29 cellular contexts compared by ENCODE assay signal in genomic region chrX:1118572-1119199, GRCh38.
"Had no signal": no experiment of that assay in that cellular context is flagged by ENCODE, and none has a peak within 500 bp of the region (broad histone marks: within the 10 kb centered on the region; RNA-seq: fewer than 3 reads in every experiment).

No MANE protein-coding gene starts in this region.

- H3K4me3 Mint-ChIP-seq: activated CD4-positive, alpha-beta T cell treated with anti-CD3 and anti-CD28 coated beads, Interleukin-2, amount 10 ng/mL, durations not matched to agents 24 days and 14 days; activated CD8-positive, alpha-beta memory T cell treated with anti-CD3 and anti-CD28 coated beads, Interleukin-2, amount 10 ng/mL, durations not matched to agents 7 days and 5 days; activated naive CD8-positive, alpha-beta T cell treated with anti-CD3 and anti-CD28 coated beads, Interleukin-2, amount 10 ng/mL, durations not matched to agents 7 days and 5 days had no signal

- ATAC-seq: activated CD8-positive, alpha-beta memory T cell treated with anti-CD3 and anti-CD28 coated beads, Interleukin-2, amount 10 ng/mL, durations not matched to agents 7 days and 5 days; PC-3 had no signal

- H3K36me3 Mint-ChIP-seq: activated CD8-positive, alpha-beta memory T cell treated with anti-CD3 and anti-CD28 coated beads, Interleukin-2, amount 10 ng/mL, durations not matched to agents 7 days and 5 days; activated naive CD8-positive, alpha-beta T cell treated with anti-CD3 and anti-CD28 coated beads, Interleukin-2, amount 10 ng/mL, durations not matched to agents 7 days and 5 days had no signal

- H3K36me3 ChIP-seq: ascending aorta, cardiac muscle cell, MG63, Peyer's patch, SJSA1, WERI-Rb-1 had no signal

- H3K4me1 Mint-ChIP-seq: activated CD4-positive, alpha-beta T cell treated with anti-CD3 and anti-CD28 coated beads, Interleukin-2, amount 10 ng/mL, durations not matched to agents 24 days and 14 days; activated CD8-positive, alpha-beta memory T cell treated with anti-CD3 and anti-CD28 coated beads, Interleukin-2, amount 10 ng/mL, durations not matched to agents 7 days and 5 days; activated naive CD8-positive, alpha-beta T cell treated with anti-CD3 and anti-CD28 coated beads, Interleukin-2, amount 10 ng/mL, durations not matched to agents 7 days and 5 days had no signal

- H3K27me3 ChIP-seq: ascending aorta, cardiac muscle cell, MG63, Peyer's patch, SJSA1 had no signal

- H3K27me3 Mint-ChIP-seq: activated CD4-positive, alpha-beta T cell treated with anti-CD3 and anti-CD28 coated beads, Interleukin-2, amount 10 ng/mL, durations not matched to agents 24 days and 14 days; activated CD8-positive, alpha-beta memory T cell treated with anti-CD3 and anti-CD28 coated beads, Interleukin-2, amount 10 ng/mL, durations not matched to agents 7 days and 5 days had no signal

- H3K4me3 ChIP-seq: ascending aorta, cardiac muscle cell, MG63, Peyer's patch, SJSA1 had no signal

- H3K9me3 ChIP-seq: ascending aorta, MG63, Peyer's patch, SJSA1, SK-N-SH had no signal

- H3K27ac ChIP-seq: ascending aorta, cardiac muscle cell, Peyer's patch, SJSA1, WERI-Rb-1 had no signal

- DNase-seq: activated CD4-positive, alpha-beta T cell treated with anti-CD3 and anti-CD28 coated beads, Interleukin-2, amount 10 ng/mL, durations not matched to agents 24 days and 14 days; activated CD4-positive, alpha-beta T cell treated with anti-CD3 and anti-CD28 coated beads, Interleukin-2, amount 50 U/mL, for 4 hours; activated CD8-positive, alpha-beta memory T cell treated with anti-CD3 and anti-CD28 coated beads, Interleukin-2, amount 10 ng/mL, durations not matched to agents 7 days and 5 days; activated CD8-positive, alpha-beta memory T cell treated with anti-CD3 and anti-CD28 coated beads, Interleukin-2, amount 50 U/mL, for 48 hours; activated effector memory CD4-positive, alpha-beta T cell treated with Interleukin-2 at 50 U/mL for 16 hours; activated naive CD4-positive, alpha-beta T cell treated with anti-CD3 and anti-CD28 coated beads, Interleukin-2, amount 50 U/mL, for 16 hours; activated naive CD8-positive, alpha-beta T cell treated with anti-CD3 and anti-CD28 coated beads, Interleukin-2, amount 10 ng/mL, durations not matched to agents 7 days and 5 days; activated T-cell treated with anti-CD3 and anti-CD28 coated beads, Interleukin-2, amount 50 U/mL, for 48 hours; amygdala; Kasumi-1; MV-4-11; NCI-H1092; NCI-H1436 treated with DMSO at 0.1 percent for 48 hours; NCI-H1694 treated with DMSO at 0.1 percent for 48 hours; NCI-H2029; NCI-H345; NCI-H524 treated with DMSO at 0.1 percent for 48 hours; NK-92 treated with Interleukin-12 subunit alpha and Interleukin-12 subunit beta, amount 100 ng/mL, for 24 hours; PC-3; Peyer's patch; SHP77 treated with DMSO at 0.1 percent for 48 hours; SK-N-SH; T-helper 2 cell; T-helper 9 cell; WERI-Rb-1 had no signal

- H3K4me1 ChIP-seq: ascending aorta, Peyer's patch, SJSA1 had no signal

- H3K4me2 ChIP-seq: SK-N-SH had no signal

- H3K9ac ChIP-seq: SK-N-SH had no signal

- H3K9me3 Mint-ChIP-seq: activated CD4-positive, alpha-beta T cell treated with anti-CD3 and anti-CD28 coated beads, Interleukin-2, amount 10 ng/mL, durations not matched to agents 24 days and 14 days; activated naive CD8-positive, alpha-beta T cell treated with anti-CD3 and anti-CD28 coated beads, Interleukin-2, amount 10 ng/mL, durations not matched to agents 7 days and 5 days had no signal

- H3K27ac Mint-ChIP-seq: activated CD4-positive, alpha-beta T cell treated with anti-CD3 and anti-CD28 coated beads, Interleukin-2, amount 10 ng/mL, durations not matched to agents 24 days and 14 days; activated CD8-positive, alpha-beta memory T cell treated with anti-CD3 and anti-CD28 coated beads, Interleukin-2, amount 10 ng/mL, durations not matched to agents 7 days and 5 days; activated naive CD8-positive, alpha-beta T cell treated with anti-CD3 and anti-CD28 coated beads, Interleukin-2, amount 10 ng/mL, durations not matched to agents 7 days and 5 days had no signal
